11 cellular contexts compared by ENCODE assay signal in genomic region chr7:133364959-133365680, GRCh38.
A peak's percentile ranks its signal among the peaks of the same experiment; 100 is the strongest.
DNase-seq lines count a peak whose midpoint lies in the region; ATAC-seq and TF ChIP-seq lines count a peak whose summit lies in the region.
"Had no signal": no experiment of that assay in that cellular context is flagged by ENCODE, and none has a peak within 500 bp of the region (broad histone marks: within the 10 kb centered on the region; RNA-seq: fewer than 3 reads in every experiment).

No MANE protein-coding gene starts in this region.

- 32 to 51% (median 37%) methylated on average over 3 of the region's 3 CpGs for WGBS in psoas muscle, 3 donors

- intact Hi-C loops in psoas muscle (cut with DNase I), result no loop called here

- no peaks in the 10 kb centered on the region for H4K20me1 ChIP-seq in fibroblast of lung (ENCODE audit: control insufficient read depth, extremely low read depth, insufficient read depth, low read length)

- H3K36me3 ChIP-seq in SK-N-MC (ENCODE audit: insufficient read depth, low read length) (peaks cover 4% of the 10 kb centered on the region; the same call in 1 of the 2 replicates), fibroblast of lung (ENCODE audit: control insufficient read depth, insufficient read depth, low read length) (no peaks in the 10 kb centered on the region), psoas muscle (ENCODE audit: insufficient read depth in 1 of 2, low read depth in 1 of 2) (no peaks in the 10 kb centered on the region)

- H3K27ac ChIP-seq in SK-N-MC, result peak overlapping the region; percentile 57
- no peak overlapping the region for H3K27ac ChIP-seq in fibroblast of lung (ENCODE audit: insufficient read depth, low read length)
- peak overlapping the region; percentile 50 for H3K27ac ChIP-seq in psoas muscle
- H3K27ac ChIP-seq in coronary artery, result no peak overlapping the region

- H3K4me3 ChIP-seq in SK-N-MC, result no peak overlapping the region
- no peak overlapping the region for H3K4me3 ChIP-seq in fibroblast of lung (replicated peaks in 1 of 4; ENCODE audit: control extremely low read depth in 1 of 4, insufficient read depth in 1 of 4, low read depth in 3 of 4, low read length in 4 of 4)
- H3K4me3 ChIP-seq in psoas muscle, result no peak overlapping the region
- H3K4me3 ChIP-seq in coronary artery, result no peak overlapping the region

- H3K79me2 ChIP-seq in fibroblast of lung (ENCODE audit: control insufficient read depth, insufficient read depth, low read length), result no peaks in the 10 kb centered on the region

- H3K27me3 ChIP-seq in fibroblast of lung (ENCODE audit: control insufficient read depth, insufficient read depth, low read length) (no peaks in the 10 kb centered on the region), psoas muscle (ENCODE audit: insufficient read depth in 3 of 3, low read length in 2 of 3) (no peaks in the 10 kb centered on the region)

- H3K4me1 ChIP-seq in fibroblast of lung (ENCODE audit: control insufficient read depth, extremely low read depth, insufficient read depth, low read length), result peaks cover 2% of the 10 kb centered on the region
- peaks cover 29% of the 10 kb centered on the region for H3K4me1 ChIP-seq in psoas muscle

- DNase-seq in Daoy (ENCODE audit: low read depth) (peak; percentile 52), SK-N-MC (ENCODE audit: low read depth, low spot score) (no peak), fibroblast of lung (ENCODE audit: low read depth in 2 of 2) (peak; percentile 62 to 77), psoas muscle (no peak), coronary artery (ENCODE audit: low spot score) (no peak), amygdala (lab: John Stamatoyannopoulos, UW) (no peak)
- DNase-seq: DMS153, NCI-H526 treated with DMSO at 0.1 percent for 48 hours, SW 1271 had no signal

- H3K9ac ChIP-seq in SK-N-MC (ENCODE audit: insufficient read length), result no peak overlapping the region
- H3K9ac ChIP-seq in fibroblast of lung (ENCODE audit: insufficient read depth, low read length), result no peak overlapping the region

- ATAC-seq in psoas muscle (peak in 3 of 4 donors; percentile 45 to 80 (median 75)), GM18907 (IDR thresholded peaks at IDR 0.05; ENCODE audit: unreplicated experiment) (no peak), GM19395 (IDR thresholded peaks at IDR 0.05; ENCODE audit: unreplicated experiment) (no peak)

- no peaks in the 10 kb centered on the region for H3K9me3 ChIP-seq in SK-N-MC (ENCODE audit: low read depth, low read length)
- no peaks in the 10 kb centered on the region for H3K9me3 ChIP-seq in fibroblast of lung (ENCODE audit: control insufficient read depth, insufficient read depth, low read depth, low read length)
- no peaks in the 10 kb centered on the region for H3K9me3 ChIP-seq in psoas muscle

- no peak overlapping the region for H2AFZ ChIP-seq in fibroblast of lung (ENCODE audit: low read length)

- no peak for TF ChIP-seq CTCF in fibroblast of lung (conservative IDR thresholded peaks at IDR 0.05 in 1 of 2, IDR thresholded peaks at IDR 0.05 in 1 of 2; ENCODE audit: low read depth in 1 of 2, low read length in 2 of 2)
- TF ChIP-seq CTCF in psoas muscle (IDR thresholded peaks at IDR 0.05), result no peak
- TF ChIP-seq CTCF in coronary artery (IDR thresholded peaks at IDR 0.05), result no peak

- H3K4me2 ChIP-seq in fibroblast of lung (ENCODE audit: extremely low read depth, insufficient read depth, low read length), result no peak overlapping the region

Comparison
In these comparisons a context has a peak if more than half of its experiments do, and no peak if none do; other contexts are left out.
1. DNase-seq: peak in Daoy (single experiment) and fibroblast of lung (2 of 2); none in SK-N-MC (single experiment), psoas muscle (0 of 2), coronary artery (single experiment) and amygdala (0 of 56).
2. H3K27ac ChIP-seq: peak in SK-N-MC (single experiment) and psoas muscle (single experiment); none in fibroblast of lung (single experiment) and coronary artery (0 of 2).
3. ATAC-seq: peak in psoas muscle (3 of 4); none in GM18907 (single experiment) and GM19395 (single experiment).